28 cellular contexts compared by ENCODE assay signal in genomic region chr3:42353632-42354031, GRCh38.
"Had no signal": no experiment of that assay in that cellular context is flagged by ENCODE, and none has a peak within 500 bp of the region (broad histone marks: within the 10 kb centered on the region; RNA-seq: fewer than 3 reads in every experiment).

No MANE protein-coding gene starts in this region.

- H3K27ac ChIP-seq: brain microvascular endothelial cell, cardiac muscle cell, Peyer's patch, RWPE1, SJCRH30, VCaP had no signal

- H3K27me3 ChIP-seq: brain microvascular endothelial cell, cardiac muscle cell, Peyer's patch, SJCRH30 had no signal

- ATAC-seq: activated T-cell treated with anti-CD3 and anti-CD28 coated beads, Interleukin-2, amount 50 U/mL, for 4 hours; activated T-helper 17 cell treated with anti-CD3 and anti-CD28 coated beads, Interleukin-2, amount 50 U/mL, for 72 hours had no signal

- DNase-seq: activated CD4-positive, alpha-beta memory T cell treated with anti-CD3 and anti-CD28 coated beads for 36 hours; activated CD4-positive, alpha-beta T cell treated with anti-CD3 and anti-CD28 coated beads, Interleukin-2, amount 10 ng/mL, durations not matched to agents 7 days and 5 days; activated CD4-positive, CD25-positive, alpha-beta regulatory T cell; activated CD8-positive, alpha-beta memory T cell treated with anti-CD3 and anti-CD28 coated beads for 24 hours; activated gamma-delta T cell; activated naive CD4-positive, alpha-beta T cell treated with anti-CD3 and anti-CD28 coated beads for 36 hours; activated naive CD8-positive, alpha-beta T cell treated with anti-CD3 and anti-CD28 coated beads for 36 hours; activated T-cell treated with anti-CD3 and anti-CD28 coated beads, Interleukin-2, amount 50 U/mL, for 4 hours; brain microvascular endothelial cell; cerebellar nuclear complex; Karpas-422; MM.1S; NCI-H1105; NCI-H1436; NCI-H187; NCI-H2081; NCI-H2227 treated with DMSO at 0.1 percent for 48 hours; NCI-H526; NCI-H82; Peyer's patch; Right ventricle myocardium superior; SJCRH30; SK-N-SH; T-helper 1 cell had no signal
